ENCODE assay signal across 18 cellular contexts in the genomic region with DNA sequence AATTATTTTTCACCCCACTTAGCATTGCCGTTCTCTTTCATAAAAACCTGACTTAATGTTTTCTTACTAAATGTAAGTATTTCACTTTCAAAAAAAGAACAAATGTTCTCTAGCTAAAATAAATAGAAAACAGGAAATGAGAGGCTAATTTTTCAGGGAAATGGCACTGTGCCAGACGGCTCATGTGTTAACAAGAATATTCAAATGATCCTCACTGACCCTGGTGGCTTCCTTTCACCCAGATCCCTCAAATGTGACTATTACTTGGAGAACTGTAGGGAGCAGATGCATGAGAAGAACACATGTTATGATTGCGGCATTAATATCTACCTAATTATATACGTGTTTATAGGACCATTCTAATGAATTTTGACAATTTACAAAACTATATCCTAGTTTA.
DNase-seq lines count a peak whose midpoint lies in the region; ATAC-seq and TF ChIP-seq lines count a peak whose summit lies in the region.
"Had no signal": no experiment of that assay in that cellular context is flagged by ENCODE, and none has a peak within 500 bp of the region (broad histone marks: within the 10 kb centered on the region; RNA-seq: fewer than 3 reads in every experiment).

No MANE protein-coding gene starts in this region.

- ATAC-seq in HG03135 (IDR thresholded peaks at IDR 0.05; ENCODE audit: unreplicated experiment) = no peak
- ATAC-seq: CD8-positive, alpha-beta T cell had no signal

- no peak overlapping the region for H3K4me3 Mint-ChIP-seq in MCF 10A (ENCODE audit: unreplicated experiment)
- no peak overlapping the region for H3K4me3 Mint-ChIP-seq in nephron progenitor cell
- H3K4me3 Mint-ChIP-seq: B cell; CD8-positive, alpha-beta T cell had no signal

- no peak overlapping the region for H2AFZ ChIP-seq in mammary epithelial cell (ENCODE audit: low read depth, low read length)

- CTCF ChIA-PET in MCF 10A (lab: Yijun Ruan, JAX) (interaction anchor here (0.6 kb wide), 1 partner anchor 142 kb away, joined by 3 read pairs; no protein-coding TSS in a partner anchor), mammary epithelial cell (lab: Charles Lee; ENCODE audit: low non-redundant PET) (no interaction called here)

- in situ Hi-C loops in mammary epithelial cell (cut with MboI; ENCODE audit: low sequenced_read_pairs in 2 of 2) = no loop called here

- no peak for TF ChIP-seq POLR2A in adrenal gland (IDR thresholded peaks at IDR 0.05)

- H3K4me1 ChIP-seq in mammary epithelial cell (ENCODE audit: insufficient read depth, low read length) (no peaks in the 10 kb centered on the region), adrenal gland (replicated peaks in 1 of 2) (no peaks in the 10 kb centered on the region)

- TF ChIP-seq CTCF in MCF 10A (IDR thresholded peaks at IDR 0.05; ENCODE audit: unreplicated experiment) (no peak), mammary epithelial cell (conservative IDR thresholded peaks at IDR 0.05 in 1 of 2, IDR thresholded peaks at IDR 0.05 in 1 of 2; ENCODE audit: extremely low read depth in 1 of 2, insufficient read depth in 1 of 2, low read depth in 1 of 2, low read length in 2 of 2) (no peak), adrenal gland (IDR thresholded peaks at IDR 0.05) (no peak), nephron progenitor cell (IDR thresholded peaks at IDR 0.05) (no peak)

- no peak overlapping the region for H3K27ac Mint-ChIP-seq in MCF 10A (ENCODE audit: low read depth, unreplicated experiment)
- no peak overlapping the region for H3K27ac Mint-ChIP-seq in nephron progenitor cell
- H3K27ac Mint-ChIP-seq: B cell; CD8-positive, alpha-beta T cell had no signal

- POLR2A ChIA-PET in MCF 10A (lab: Yijun Ruan, JAX) = no interaction called here

- H3K9me3 Mint-ChIP-seq in MCF 10A (ENCODE audit: unreplicated experiment) (peaks cover 9% of the 10 kb centered on the region), nephron progenitor cell (peaks cover 12% of the 10 kb centered on the region)

- H3K4me1 Mint-ChIP-seq in MCF 10A (ENCODE audit: insufficient read depth, unreplicated experiment) = peaks cover 6% of the 10 kb centered on the region
- no peaks in the 10 kb centered on the region for H3K4me1 Mint-ChIP-seq in nephron progenitor cell
- H3K4me1 Mint-ChIP-seq: B cell had no signal

- WGBS in mammary epithelial cell (ENCODE audit: low coverage, missing lambda C conversion rate) = 66% methylated on average over 4 of the region's 4 CpGs
- WGBS in adrenal gland, 4 donors = 42 to 51% (median 47%) methylated on average over 4 of the region's 4 CpGs

- H4K20me1 ChIP-seq in mammary epithelial cell (ENCODE audit: insufficient read depth, low read length) = no peaks in the 10 kb centered on the region

- H3K36me3 Mint-ChIP-seq in MCF 10A (ENCODE audit: insufficient read depth, unreplicated experiment) = no peaks in the 10 kb centered on the region
- no peaks in the 10 kb centered on the region for H3K36me3 Mint-ChIP-seq in nephron progenitor cell (ENCODE audit: low read depth)
- H3K36me3 Mint-ChIP-seq: CD8-positive, alpha-beta T cell had no signal

- dilution Hi-C loops in mammary epithelial cell (cut with HindIII; ENCODE audit: low sequenced_read_pairs) = no loop called here

- no peak overlapping the region for H3K27ac ChIP-seq in mammary epithelial cell (ENCODE audit: insufficient read depth, low read depth, low read length)
- H3K27ac ChIP-seq in adrenal gland = no peak overlapping the region

- H3K4me3 ChIP-seq in mammary epithelial cell (replicated peaks in 1 of 3; ENCODE audit: insufficient read depth in 1 of 3, low read depth in 2 of 3, low read length in 3 of 3) (no peak overlapping the region), adrenal gland (no peak overlapping the region)

- H3K27me3 Mint-ChIP-seq in MCF 10A (ENCODE audit: insufficient read depth, unreplicated experiment) = peaks cover 10% of the 10 kb centered on the region
- peaks cover 2% of the 10 kb centered on the region for H3K27me3 Mint-ChIP-seq in nephron progenitor cell (ENCODE audit: low read depth, poor library complexity)
- H3K27me3 Mint-ChIP-seq: B cell had no signal

- H3K9me3 ChIP-seq in mammary epithelial cell (replicated peaks; ENCODE audit: insufficient read depth, low read length) = peaks cover 13% of the 10 kb centered on the region
- H3K9me3 ChIP-seq in adrenal gland (replicated peaks in 1 of 3) = no peaks in the 10 kb centered on the region

- intact Hi-C loops in MCF 10A (cut with micrococcal nuclease) = no loop called here
- intact Hi-C loops in mammary epithelial cell (cut with micrococcal nuclease) = no loop called here
- intact Hi-C loops in adrenal gland (cut with DNase I) = no loop called here

- BruUV-seq in MCF 10A (replicated peaks; lab: Mats Ljungman, UMichigan) (no TSS peak), mammary epithelial cell (replicated peaks; lab: Mats Ljungman, UMichigan) (no TSS peak)

- H3K36me3 ChIP-seq in mammary epithelial cell (ENCODE audit: insufficient read depth, low read length) = no peaks in the 10 kb centered on the region
- no peaks in the 10 kb centered on the region for H3K36me3 ChIP-seq in adrenal gland (replicated peaks in 1 of 2)

- no peak overlapping the region for H3K4me2 ChIP-seq in mammary epithelial cell (ENCODE audit: insufficient read depth, low read depth, low read length)
- H3K4me2 ChIP-seq: SK-N-SH had no signal

- no peaks in the 10 kb centered on the region for H3K79me2 ChIP-seq in mammary epithelial cell (ENCODE audit: insufficient read depth, low read length)

- H3K27me3 ChIP-seq in mammary epithelial cell (ENCODE audit: insufficient read depth, low read length) (no peaks in the 10 kb centered on the region), adrenal gland (no peaks in the 10 kb centered on the region)

- DNase-seq in MCF 10A (ENCODE audit: unreplicated experiment) (peak; percentile 4), mammary epithelial cell (no peak), NCI-H1048 (lab: John Stamatoyannopoulos, UW) (peak; percentile 21), adrenal gland (peak; percentile 15 to 61 (median 33)), pulmonary artery endothelial cell (ENCODE audit: low read depth, low spot score) (peak; percentile 36), nephron progenitor cell (no peak), NK-92 (lab: John Stamatoyannopoulos, UW; ENCODE audit: unreplicated experiment) (no peak)
- DNase-seq: CD8-positive, alpha-beta T cell; DMS 273 treated with DMSO at 0.1 percent for 48 hours; EL; GOT3; Karpas-422; NCI-H146; NCI-H524; SK-N-SH; T-helper 1 cell had no signal

- no peak overlapping the region for H3K9ac ChIP-seq in mammary epithelial cell (ENCODE audit: insufficient read depth, low read length)
- H3K9ac ChIP-seq: SK-N-SH had no signal

Comparison
In these comparisons a context has a peak if more than half of its experiments do, and no peak if none do; other contexts are left out.
1. DNase-seq: peak in MCF 10A (single experiment), NCI-H1048 (single experiment), adrenal gland (7 of 7) and pulmonary artery endothelial cell (single experiment); none in mammary epithelial cell (single experiment), nephron progenitor cell (single experiment) and NK-92 (single experiment).